ENCODE assay signal across 1 cellular context in the genomic region with DNA sequence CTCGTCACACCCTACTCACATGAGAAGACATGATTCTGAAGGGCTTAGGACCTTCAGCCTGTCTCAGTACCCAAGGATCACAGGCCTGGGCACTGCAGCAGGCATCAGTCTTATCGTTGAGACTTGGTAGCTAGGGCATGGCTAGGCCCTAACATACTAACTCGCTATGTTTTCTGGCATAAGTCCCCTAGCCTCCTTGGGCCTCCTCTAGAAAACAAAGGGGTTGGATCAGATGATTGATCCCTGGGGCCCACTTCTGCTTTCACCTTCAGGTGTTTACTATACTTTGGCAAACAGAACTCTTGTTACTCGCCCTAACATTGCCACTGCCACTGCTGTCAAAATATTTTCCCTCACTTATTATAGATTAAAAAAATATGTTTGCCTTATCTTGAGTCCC.
TF ChIP-seq lines count a peak whose summit lies in the region.

No MANE protein-coding gene starts in this region.

TF ChIP-seq in HepG2, 621 proteins besides CTCF, POLR2A, EP300 and RAD21 (continued from another document):
- TF ChIP-seq MTA3 (CRISPR knock-in tag; IDR thresholded peaks at IDR 0.05) (no peak), RBM39 (IDR thresholded peaks at IDR 0.05; ENCODE audit: low read depth, low read length, poor library complexity, severe bottlenecking) (no peak), PAXIP1 (CRISPR knock-in tag; conservative IDR thresholded peaks at IDR 0.05) (0 out of 2 replicates have a peak, but pooled peaks have one; percentile 18), FOXP1 (IDR thresholded peaks at IDR 0.05) (no peak), FOXP1 (CRISPR knock-in tag; IDR thresholded peaks at IDR 0.05) (peak; percentile 74; the same call in 1 of the 2 replicates), RERE (CRISPR knock-in tag; IDR thresholded peaks at IDR 0.05; ENCODE audit: low read depth) (no peak), ARID5B (CRISPR knock-in tag; IDR thresholded peaks at IDR 0.05) (peak; percentile 43; the same call in 1 of the 2 replicates), REXO4 (CRISPR knock-in tag; IDR thresholded peaks at IDR 0.05; ENCODE audit: borderline replicate concordance) (0 out of 2 replicates have a peak, but pooled peaks have one; percentile 25), ZNF782 (CRISPR knock-in tag; IDR thresholded peaks at IDR 0.05; ENCODE audit: borderline replicate concordance) (no peak), TFAP4 (IDR thresholded peaks at IDR 0.05; ENCODE audit: borderline replicate concordance, low read depth) (0 out of 2 replicates have a peak, but pooled peaks have one; percentile 13), SOX13 (IDR thresholded peaks at IDR 0.05) (no peak), SOX13 (CRISPR knock-in tag; conservative IDR thresholded peaks at IDR 0.05 in 1 of 2, IDR thresholded peaks at IDR 0.05 in 1 of 2) (peak in 1 of 2 experiments; percentile 65; a peak in 2 of 4 replicates), SOX6 (IDR thresholded peaks at IDR 0.05) (no peak), SOX6 (CRISPR knock-in tag; IDR thresholded peaks at IDR 0.05) (peak; percentile 53; the same call in 1 of the 2 replicates), SOX5 (CRISPR knock-in tag; IDR thresholded peaks at IDR 0.05; ENCODE audit: borderline replicate concordance) (peak; percentile 44; the same call in 1 of the 2 replicates)
- TF ChIP-seq, protein P1, sequence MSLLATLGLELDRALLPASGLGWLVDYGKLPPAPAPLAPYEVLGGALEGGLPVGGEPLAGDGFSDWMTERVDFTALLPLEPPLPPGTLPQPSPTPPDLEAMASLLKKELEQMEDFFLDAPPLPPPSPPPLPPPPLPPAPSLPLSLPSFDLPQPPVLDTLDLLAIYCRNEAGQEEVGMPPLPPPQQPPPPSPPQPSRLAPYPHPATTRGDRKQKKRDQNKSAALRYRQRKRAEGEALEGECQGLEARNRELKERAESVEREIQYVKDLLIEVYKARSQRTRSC (CRISPR knock-in tag; IDR thresholded peaks at IDR 0.05; ENCODE audit: low read depth): no peak
